Comparison of ENCODE assay signal across 8 cellular contexts in genomic region chr1:115980998-115981993, GRCh38. TPM values are rescaled to one million over a fixed set of nuclear protein-coding genes. Genes with fewer than 3 reads are reported as not detected.
DNase-seq lines count a peak whose midpoint lies in the region; ATAC-seq and TF ChIP-seq lines count a peak whose summit lies in the region.

No MANE protein-coding gene starts in this region.

- CTCF ChIA-PET in AG04450 (lab: Charles Lee), result interaction anchor here (0.5 to 1.5 kb wide), 13 partner anchors 9 to 242 kb away, joined by 3 to 8 read pairs (median 3); no protein-coding TSS in a partner anchor

- H3K27me3 ChIP-seq in AG04450 (ENCODE audit: control insufficient read depth, insufficient read depth, low read length) (peaks cover 17% of the 10 kb centered on the region), Loucy (ENCODE audit: insufficient read depth, low read length, poor library complexity, severe bottlenecking) (no peaks in the 10 kb centered on the region), neutrophil (no peaks in the 10 kb centered on the region)

- DNase-seq in AG04450 (ENCODE audit: low read depth, low spot score) (no peak), T-helper 17 cell (no peak), fibroblast of pulmonary artery (ENCODE audit: low read depth) (peak; percentile 55)

- H3F3A ChIP-seq in Loucy (ENCODE audit: low read depth), result no peaks in the 10 kb centered on the region

- H3K9ac ChIP-seq in Loucy (ENCODE audit: low read depth, low read length, poor library complexity, severe bottlenecking), result no peak overlapping the region

- H3K4me2 ChIP-seq in Loucy (ENCODE audit: low read depth, low read length, poor library complexity, severe bottlenecking), result peak overlapping the region; percentile 33

- peak; percentile 58 for ATAC-seq in T-helper 17 cell
- no peak for ATAC-seq in GM19023 (IDR thresholded peaks at IDR 0.05; ENCODE audit: unreplicated experiment)
- ATAC-seq in GM21381 (IDR thresholded peaks at IDR 0.05; ENCODE audit: unreplicated experiment), result no peak

- H3K9me2 ChIP-seq in Loucy (replicated peaks; ENCODE audit: low read depth, low read length), result no peaks in the 10 kb centered on the region

- H2AFZ ChIP-seq in Loucy (ENCODE audit: low read length), result peak overlapping the region; percentile 56; the same call in 1 of the 2 replicates

- no peak overlapping the region for H3K4me3 ChIP-seq in AG04450 (ENCODE audit: low read depth, low read length)
- no peak overlapping the region for H3K4me3 ChIP-seq in Loucy (ENCODE audit: low read length, poor library complexity, severe bottlenecking)
- H3K4me3 ChIP-seq in fibroblast of pulmonary artery (replicated peaks; ENCODE audit: low read depth, low read length), result no peak overlapping the region
- H3K4me3 ChIP-seq in neutrophil (ENCODE audit: low read depth in 1 of 2, low read length in 1 of 2), result peak overlapping the region; percentile 9 to 25

- H3K9me3 ChIP-seq in AG04450 (ENCODE audit: control insufficient read depth, insufficient read depth, low read length) (no peaks in the 10 kb centered on the region), Loucy (ENCODE audit: insufficient read depth, low read depth, low read length) (no peaks in the 10 kb centered on the region), T-helper 17 cell (ENCODE audit: control insufficient read depth, low read length, poor library complexity, severe bottlenecking) (no peaks in the 10 kb centered on the region), neutrophil (no peaks in the 10 kb centered on the region)

- no peaks in the 10 kb centered on the region for H4K20me1 ChIP-seq in Loucy (ENCODE audit: insufficient read depth, low read length, poor library complexity, severe bottlenecking)

- H3K4me1 ChIP-seq in Loucy (ENCODE audit: insufficient read depth, low read length, poor library complexity, severe bottlenecking) (peaks cover 8% of the 10 kb centered on the region), neutrophil (ENCODE audit: control insufficient read depth in 1 of 2, insufficient read depth in 1 of 2, low read depth in 1 of 2, low read length in 1 of 2) (peaks cover 75 to 79% of the 10 kb centered on the region in 2 experiments)

- TF ChIP-seq CTCF in AG04450 (IDR thresholded peaks at IDR 0.05; ENCODE audit: low read depth, low read length) (peak; percentile 62), GM12872 (IDR thresholded peaks at IDR 0.05; ENCODE audit: insufficient read depth, low read depth, low read length) (peak; percentile 74), Loucy (conservative IDR thresholded peaks at IDR 0.05; ENCODE audit: low read length) (peak; percentile 96), fibroblast of pulmonary artery (IDR thresholded peaks at IDR 0.05; ENCODE audit: low read length, missing control alignments) (peak; percentile 70), neutrophil (IDR thresholded peaks at IDR 0.05) (peak; percentile 41)

- H3K27ac ChIP-seq in AG04450 (ENCODE audit: low read depth, low read length) (no peak overlapping the region), neutrophil (peak overlapping the region; percentile 96)

- no peaks in the 10 kb centered on the region for H3K79me2 ChIP-seq in Loucy (ENCODE audit: insufficient read depth, low read length)

- POLR2A ChIA-PET in AG04450 (lab: Yijun Ruan, JAX), result no interaction called here

- peaks cover 9% of the 10 kb centered on the region for H3K27me3 Mint-ChIP-seq in T-helper 17 cell

- H3K4me3 Mint-ChIP-seq in T-helper 17 cell, result no peak overlapping the region

- peaks cover 9% of the 10 kb centered on the region for H3K4me1 Mint-ChIP-seq in T-helper 17 cell

- H3K36me3 Mint-ChIP-seq in T-helper 17 cell (ENCODE audit: low read depth), result no peaks in the 10 kb centered on the region

- no peaks in the 10 kb centered on the region for H3K36me3 ChIP-seq in Loucy (ENCODE audit: insufficient read depth, low read length)
- peaks cover 7% of the 10 kb centered on the region for H3K36me3 ChIP-seq in neutrophil

- no peak overlapping the region for H3K27ac Mint-ChIP-seq in T-helper 17 cell

RNA-seq across cellular contexts. Expression of gene SLC22A15, which starts 5.0 kb away (rescaled TPM):
- not detected in 2 replicates for polyA plus RNA-seq in AG04450 (2011; rRNA removed)
- polyA minus RNA-seq in AG04450 (2011; rRNA and poly(A)+ RNA removed), result not detected in 2 replicates
- 1 to 10 TPM in 1 of 2 donors, under 1 TPM in 1; 0.68 to 2.3 TPM for total RNA-seq in T-helper 17 cell

Comparison
In these comparisons a context has a peak if more than half of its experiments do, and no peak if none do; other contexts are left out.
1. H3K4me3 ChIP-seq: peak in neutrophil (2 of 2); none in AG04450 (single experiment), Loucy (single experiment) and fibroblast of pulmonary artery (single experiment).
2. CTCF ChIP-seq: peak in every context shown above with its lines; median percentile 96 in Loucy; 74 in GM12872; 70 in fibroblast of pulmonary artery; 62 in AG04450; 41 in neutrophil.